ENCODE assay signal across 1 cellular context in genomic region chr5:191036-191948, GRCh38.
TF ChIP-seq lines count a peak whose summit lies in the region.

LRRC14B (plus strand) TSS chr5:191495; CDS start chr5:191539, 44 bp downstream.

TF ChIP-seq in SK-N-SH, 30 proteins besides CTCF, POLR2A, EP300 and RAD21 (continued from another document):
- TF ChIP-seq REST (IDR thresholded peaks at IDR 0.05; ENCODE audit: low read depth, low read length) (no peak), FOXM1 (IDR thresholded peaks at IDR 0.05; ENCODE audit: low read depth) (no peak), JUND (IDR thresholded peaks at IDR 0.05) (no peak), POLR2AphosphoS5 (IDR thresholded peaks at IDR 0.05; ENCODE audit: low read depth, low read length) (no peak), CHD2 (IDR thresholded peaks at IDR 0.05; ENCODE audit: low read length, partially characterized antibody) (no peak)
